ENCODE assay signal across 13 cellular contexts in the genomic region with DNA sequence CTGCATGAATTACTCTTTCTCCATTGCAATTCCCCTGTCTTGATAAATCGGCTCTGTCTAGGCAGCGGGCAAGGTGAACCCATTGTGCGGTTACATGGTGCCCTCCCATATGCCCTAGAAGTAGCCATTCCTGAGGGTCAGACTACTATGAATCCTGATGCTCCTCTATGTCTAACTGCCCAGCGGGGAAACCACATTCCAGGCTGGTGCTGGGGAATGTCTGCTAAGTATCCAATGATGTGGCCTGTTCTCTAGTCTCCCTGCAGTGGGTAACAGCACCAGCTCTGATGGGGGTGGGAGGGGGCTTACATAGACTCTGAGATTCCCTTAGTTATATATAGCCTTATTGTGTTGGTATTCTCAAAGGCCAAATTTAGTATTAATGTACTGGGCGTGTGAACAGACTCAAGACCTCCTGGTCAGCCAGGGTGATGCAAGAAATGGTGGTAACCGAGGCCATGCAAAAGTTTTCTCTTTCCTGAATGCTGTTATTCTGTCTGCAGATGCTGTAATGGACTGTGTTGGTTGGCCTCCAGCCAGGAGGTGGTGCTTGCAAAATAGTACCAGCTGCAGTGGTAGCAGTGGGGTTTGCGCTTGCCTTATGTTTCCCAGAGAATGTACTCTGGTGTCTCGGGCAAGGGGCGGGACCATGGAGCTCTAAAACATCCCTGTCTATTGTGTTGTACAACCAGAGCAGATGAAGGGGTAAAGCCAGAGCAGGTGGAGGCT.
A peak's percentile ranks its signal among the peaks of the same experiment; 100 is the strongest.
DNase-seq lines count a peak whose midpoint lies in the region; ATAC-seq and TF ChIP-seq lines count a peak whose summit lies in the region.
"Had no signal": no experiment of that assay in that cellular context is flagged by ENCODE, and none has a peak within 500 bp of the region (broad histone marks: within the 10 kb centered on the region; RNA-seq: fewer than 3 reads in every experiment).

No MANE protein-coding gene starts in this region.

- H3K79me2 ChIP-seq in mesendoderm (ENCODE audit: control insufficient read depth, insufficient read depth, low read length): no peaks in the 10 kb centered on the region

- no peak overlapping the region for H2BK120ac ChIP-seq in mesendoderm (ENCODE audit: low read depth, low read length)

- no peak overlapping the region for H3K9ac ChIP-seq in mesendoderm (ENCODE audit: low read length)

- H2BK15ac ChIP-seq in mesendoderm (replicated peaks; ENCODE audit: low read depth): no peak overlapping the region

- no CpG with 5 or more reads among the region's 9 CpGs for WGBS in mesendoderm (ENCODE audit: extremely low coverage, insufficient coverage, low lambda C conversion rate)

- peaks cover 35% of the 10 kb centered on the region for H3K9me3 Mint-ChIP-seq in chondrocyte (ENCODE audit: low read depth)

- H3K27ac Mint-ChIP-seq in chondrocyte (ENCODE audit: unreplicated experiment): peak overlapping the region; percentile 98
- H3K27ac Mint-ChIP-seq: activated naive CD8-positive, alpha-beta T cell; B cell; immature natural killer cell had no signal

- peaks cover 36% of the 10 kb centered on the region for H3K4me1 Mint-ChIP-seq in chondrocyte (ENCODE audit: low read depth)
- H3K4me1 Mint-ChIP-seq: B cell, immature natural killer cell had no signal

- H3K4me2 ChIP-seq in mesendoderm (ENCODE audit: low read length): no peak overlapping the region

- ATAC-seq in HG02571 (IDR thresholded peaks at IDR 0.05; ENCODE audit: unreplicated experiment) (no peak), HG03378 (IDR thresholded peaks at IDR 0.05; ENCODE audit: unreplicated experiment) (no peak)
- ATAC-seq: activated CD4-positive, CD25-positive, alpha-beta regulatory T cell treated with anti-CD3 and anti-CD28 coated beads, Interleukin-2, amount 50 U/mL, for 24 hours had no signal

- H3K27ac ChIP-seq in mesendoderm (ENCODE audit: low read depth, low read length): no peak overlapping the region
- H3K27ac ChIP-seq: upper lobe of left lung had no signal

- no peak overlapping the region for H3K18ac ChIP-seq in mesendoderm (ENCODE audit: low read length)

- no peak overlapping the region for H2BK5ac ChIP-seq in mesendoderm (ENCODE audit: low read length)

- no peaks in the 10 kb centered on the region for H3K79me1 ChIP-seq in mesendoderm (ENCODE audit: low read length)

- peak; percentile 1 for DNase-seq in DMS 273 treated with DMSO at 0.1 percent for 48 hours (lab: John Stamatoyannopoulos, UW)
- DNase-seq in NCI-H2107 (lab: John Stamatoyannopoulos, UW): peak; percentile 2
- DNase-seq in chondrocyte (ENCODE audit: low spot score): peak; percentile 94
- peak; percentile 41 for DNase-seq in mesendoderm
- DNase-seq in COR-L47 (lab: John Stamatoyannopoulos, UW): no peak
- no peak for DNase-seq in Kasumi-1 (lab: John Stamatoyannopoulos, UW)
- DNase-seq: immature natural killer cell, upper lobe of left lung had no signal

- no peak overlapping the region for H3K4me3 ChIP-seq in mesendoderm (ENCODE audit: low read length)
- H3K4me3 ChIP-seq: upper lobe of left lung had no signal

- no peak overlapping the region for H3K23ac ChIP-seq in mesendoderm (ENCODE audit: low read length)

- H3K36me3 Mint-ChIP-seq in chondrocyte (ENCODE audit: low read depth): peaks cover 12% of the 10 kb centered on the region
- H3K36me3 Mint-ChIP-seq: activated naive CD8-positive, alpha-beta T cell; immature natural killer cell had no signal

- H3K4ac ChIP-seq in mesendoderm (ENCODE audit: low read depth, low read length): no peak overlapping the region

- no peaks in the 10 kb centered on the region for H3K36me3 ChIP-seq in mesendoderm (ENCODE audit: control insufficient read depth, insufficient read depth, low read length)
- H3K36me3 ChIP-seq: upper lobe of left lung had no signal

- no peak overlapping the region for H4K5ac ChIP-seq in mesendoderm (ENCODE audit: low read length)

- peak overlapping the region; percentile 8 for H3K4me3 Mint-ChIP-seq in chondrocyte (ENCODE audit: unreplicated experiment)
- H3K4me3 Mint-ChIP-seq: activated naive CD8-positive, alpha-beta T cell; B cell; immature natural killer cell had no signal

- no peak overlapping the region for H2AK5ac ChIP-seq in mesendoderm (ENCODE audit: low read length)

- H3K27me3 Mint-ChIP-seq in chondrocyte (ENCODE audit: low read depth): no peaks in the 10 kb centered on the region
- H3K27me3 Mint-ChIP-seq: activated naive CD8-positive, alpha-beta T cell; B cell had no signal

- no peaks in the 10 kb centered on the region for H3K4me1 ChIP-seq in mesendoderm (ENCODE audit: control insufficient read depth, low read depth, low read length)
- H3K4me1 ChIP-seq: upper lobe of left lung had no signal

- TF ChIP-seq CTCF in chondrocyte (IDR thresholded peaks at IDR 0.05): no peak

- H4K8ac ChIP-seq in mesendoderm (ENCODE audit: low read depth, low read length): no peak overlapping the region

- H3K27me3 ChIP-seq in mesendoderm (ENCODE audit: insufficient read depth, low read length, poor library complexity): no peaks in the 10 kb centered on the region
- H3K27me3 ChIP-seq: upper lobe of left lung had no signal

- no peak overlapping the region for H3K56ac ChIP-seq in mesendoderm (ENCODE audit: low read length)

Comparison
In these comparisons a context has a peak if more than half of its experiments do, and no peak if none do; other contexts are left out.
1. DNase-seq: peak in DMS 273 treated with DMSO at 0.1 percent for 48 hours (single experiment), NCI-H2107 (single experiment), chondrocyte (single experiment) and mesendoderm (single experiment); none in COR-L47 (single experiment) and Kasumi-1 (0 of 2).